16 cellular contexts compared by ENCODE assay signal in the genomic region with DNA sequence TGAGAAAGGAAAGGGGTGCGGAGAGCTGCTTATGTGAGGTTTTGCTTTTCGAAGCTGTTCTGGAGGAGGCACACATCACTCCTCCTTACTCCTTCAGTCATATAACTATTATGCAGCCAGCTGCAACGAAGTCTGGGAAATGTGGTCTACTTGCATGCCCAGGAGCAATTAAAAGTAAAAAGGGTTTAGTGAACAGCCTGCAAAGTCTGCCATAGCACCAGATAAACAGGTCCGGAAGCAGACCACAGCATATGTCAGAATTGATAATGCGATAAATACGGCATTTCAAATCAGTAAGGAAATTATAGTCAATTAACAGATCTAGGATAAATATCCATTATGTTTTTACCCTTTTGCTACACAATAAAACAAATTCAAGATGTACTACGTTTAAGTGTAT.
DNase-seq lines count a peak whose midpoint lies in the region; ATAC-seq, FAIRE-seq and TF ChIP-seq lines count a peak whose summit lies in the region.
"Had no signal": no experiment of that assay in that cellular context is flagged by ENCODE, and none has a peak within 500 bp of the region (broad histone marks: within the 10 kb centered on the region; RNA-seq: fewer than 3 reads in every experiment).

No MANE protein-coding gene starts in this region.

- DNase-seq in HepG2 (ENCODE audit: low spot score) (no peak), right lobe of liver (no peak), OCI-M1 (lab: John Stamatoyannopoulos, UW) (peak; percentile 63), left kidney (ENCODE audit: low read depth, low spot score) (peak; percentile 12), hypothalamus (lab: John Stamatoyannopoulos, UW) (no peak), NCI-H1417 (lab: John Stamatoyannopoulos, UW) (no peak)
- DNase-seq: C1 segment of cervical spinal cord; Caco-2; CD4-positive, CD25-positive, alpha-beta regulatory T cell; CD8-positive, alpha-beta memory T cell; DMS79 treated with DMSO at 0.1 percent for 48 hours; GM23248; HCEC 1CT had no signal

- H3K9me3 ChIP-seq in HepG2 (ENCODE audit: low read length) (no peaks in the 10 kb centered on the region), right lobe of liver (no peaks in the 10 kb centered on the region)

- in situ Hi-C loops in HepG2 (cut with HindIII; ENCODE audit: extremely low pct_ligation_motif_present, low pct_unique_long_range_greater_than_20kb): no loop called here

- FAIRE-seq in HepG2 (lab: Jason Lieb, UNC): no peak
- FAIRE-seq: D721Med, GM12878, H54 had no signal

- TF ChIP-seq RAD21 in HepG2 (CRISPR knock-in tag; IDR thresholded peaks at IDR 0.05): no peak

- TF ChIP-seq EP300 in HepG2 (IDR thresholded peaks at IDR 0.05; ENCODE audit: low read depth in 2 of 2, low read length in 2 of 2) (no peak), HepG2 (CRISPR knock-in tag; IDR thresholded peaks at IDR 0.05; ENCODE audit: borderline replicate concordance) (no peak)

- H3K27me3 ChIP-seq in HepG2 (ENCODE audit: control insufficient read depth in 1 of 2, insufficient read depth in 2 of 2, low read length in 2 of 2) (peaks cover 0 to 4% of the 10 kb centered on the region in 2 experiments; a peak in 1 of 5 replicates), right lobe of liver (no peaks in the 10 kb centered on the region)

- H3K4me2 ChIP-seq in HepG2 (ENCODE audit: low read depth, low read length): no peak overlapping the region

- CTCF ChIA-PET in HepG2 (lab: Yijun Ruan, JAX; ENCODE audit: low intra/inter-chr PET ratio, low total read pairs): no interaction called here

- no peak for TF ChIP-seq CTCF in HepG2 (CRISPR knock-in tag; IDR thresholded peaks at IDR 0.05)
- no peak for TF ChIP-seq CTCF in right lobe of liver (IDR thresholded peaks at IDR 0.05)

- WGBS in HepG2 (ENCODE audit: low lambda C conversion rate): 31% methylated on average over 7 of the region's 7 CpGs
- WGBS in right lobe of liver (ENCODE audit: insufficient coverage, low coverage, low lambda C conversion rate, missing lambda C conversion rate): 50% methylated on average over 6 of the region's 7 CpGs

- H3K9ac ChIP-seq in HepG2 (ENCODE audit: insufficient read depth, low read depth, low read length): no peak overlapping the region
- H3K9ac ChIP-seq: GM23248 had no signal

- H2AFZ ChIP-seq in HepG2 (ENCODE audit: low read length): peak overlapping the region; percentile 27
- H2AFZ ChIP-seq: GM23248 had no signal

- intact Hi-C loops in HepG2 (cut with micrococcal nuclease; ENCODE audit: unreplicated experiment): no loop called here
- intact Hi-C loops in right lobe of liver (cut with DNase I): no loop called here

- H3K4me1 ChIP-seq in HepG2 (ENCODE audit: insufficient read depth, low read length) (no peaks in the 10 kb centered on the region), right lobe of liver (no peaks in the 10 kb centered on the region)
- H3K4me1 ChIP-seq: Caco-2 had no signal

- no peak overlapping the region for H3K4me3 ChIP-seq in HepG2 (replicated peaks in 1 of 3; ENCODE audit: insufficient read depth in 1 of 3, low read depth in 2 of 3, low read length in 3 of 3)
- H3K4me3 ChIP-seq in right lobe of liver: no peak overlapping the region
- H3K4me3 ChIP-seq: GM12878, GM23248 had no signal

- no TSS peak for BruUV-seq in HepG2 (replicated peaks; lab: Mats Ljungman, UMichigan)

- no peak for TF ChIP-seq POLR2A in HepG2 (IDR thresholded peaks at IDR 0.05; ENCODE audit: insufficient read depth in 1 of 2, low read depth in 2 of 2, low read length in 2 of 2)
- TF ChIP-seq POLR2A in right lobe of liver (IDR thresholded peaks at IDR 0.05): no peak

- POLR2A ChIA-PET in HepG2 (lab: Yijun Ruan, JAX): no interaction called here

- no peaks in the 10 kb centered on the region for H4K20me1 ChIP-seq in HepG2 (ENCODE audit: insufficient read depth, low read length)

- H3K79me2 ChIP-seq in HepG2 (ENCODE audit: insufficient read depth, low read length): no peaks in the 10 kb centered on the region

- H3K27ac ChIP-seq in HepG2 (ENCODE audit: extremely low read length, insufficient read depth, low read length) (no peak overlapping the region), right lobe of liver (no peak overlapping the region)
- H3K27ac ChIP-seq: GM23248 had no signal

- ATAC-seq in HepG2 (no peak), right lobe of liver (no peak)
- ATAC-seq: GM12878 had no signal

- H3K36me3 ChIP-seq in HepG2 (replicated peaks in 1 of 2; ENCODE audit: control insufficient read depth in 1 of 2, insufficient read depth in 2 of 2, low read length in 2 of 2): no peaks in the 10 kb centered on the region
- H3K36me3 ChIP-seq in right lobe of liver: no peaks in the 10 kb centered on the region

TF ChIP-seq in HepG2, 621 proteins besides CTCF, POLR2A, EP300 and RAD21 (continues in another document):
- TF ChIP-seq ZNF501 (CRISPR knock-in tag; IDR thresholded peaks at IDR 0.05): no peak
- TF ChIP-seq CENPT (CRISPR knock-in tag; IDR thresholded peaks at IDR 0.05; ENCODE audit: low read depth): no peak
- no peak for TF ChIP-seq SUZ12 (IDR thresholded peaks at IDR 0.05; ENCODE audit: low read depth, low read length)
- TF ChIP-seq HOXA5 (CRISPR knock-in tag; IDR thresholded peaks at IDR 0.05): no peak
- TF ChIP-seq ZNF460 (CRISPR knock-in tag; IDR thresholded peaks at IDR 0.05; ENCODE audit: borderline replicate concordance): no peak
- no peak for TF ChIP-seq ZNF766 (CRISPR knock-in tag; IDR thresholded peaks at IDR 0.05; ENCODE audit: borderline replicate concordance)
- TF ChIP-seq ZNF10 (CRISPR knock-in tag; IDR thresholded peaks at IDR 0.05; ENCODE audit: borderline replicate concordance, low read depth): no peak
- TF ChIP-seq, protein P1, sequence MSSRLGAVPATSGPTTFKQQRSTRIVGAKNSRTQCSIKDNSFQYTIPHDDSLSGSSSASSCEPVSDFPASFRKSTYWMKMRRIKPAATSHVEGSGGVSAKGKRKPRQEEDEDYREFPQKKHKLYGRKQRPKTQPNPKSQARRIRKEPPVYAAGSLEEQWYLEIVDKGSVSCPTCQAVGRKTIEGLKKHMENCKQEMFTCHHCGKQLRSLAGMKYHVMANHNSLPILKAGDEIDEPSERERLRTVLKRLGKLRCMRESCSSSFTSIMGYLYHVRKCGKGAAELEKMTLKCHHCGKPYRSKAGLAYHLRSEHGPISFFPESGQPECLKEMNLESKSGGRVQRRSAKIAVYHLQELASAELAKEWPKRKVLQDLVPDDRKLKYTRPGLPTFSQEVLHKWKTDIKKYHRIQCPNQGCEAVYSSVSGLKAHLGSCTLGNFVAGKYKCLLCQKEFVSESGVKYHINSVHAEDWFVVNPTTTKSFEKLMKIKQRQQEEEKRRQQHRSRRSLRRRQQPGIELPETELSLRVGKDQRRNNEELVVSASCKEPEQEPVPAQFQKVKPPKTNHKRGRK (CRISPR knock-in tag; IDR thresholded peaks at IDR 0.05): no peak
- no peak for TF ChIP-seq PHF20 (CRISPR knock-in tag; IDR thresholded peaks at IDR 0.05)
- TF ChIP-seq, protein P2, sequence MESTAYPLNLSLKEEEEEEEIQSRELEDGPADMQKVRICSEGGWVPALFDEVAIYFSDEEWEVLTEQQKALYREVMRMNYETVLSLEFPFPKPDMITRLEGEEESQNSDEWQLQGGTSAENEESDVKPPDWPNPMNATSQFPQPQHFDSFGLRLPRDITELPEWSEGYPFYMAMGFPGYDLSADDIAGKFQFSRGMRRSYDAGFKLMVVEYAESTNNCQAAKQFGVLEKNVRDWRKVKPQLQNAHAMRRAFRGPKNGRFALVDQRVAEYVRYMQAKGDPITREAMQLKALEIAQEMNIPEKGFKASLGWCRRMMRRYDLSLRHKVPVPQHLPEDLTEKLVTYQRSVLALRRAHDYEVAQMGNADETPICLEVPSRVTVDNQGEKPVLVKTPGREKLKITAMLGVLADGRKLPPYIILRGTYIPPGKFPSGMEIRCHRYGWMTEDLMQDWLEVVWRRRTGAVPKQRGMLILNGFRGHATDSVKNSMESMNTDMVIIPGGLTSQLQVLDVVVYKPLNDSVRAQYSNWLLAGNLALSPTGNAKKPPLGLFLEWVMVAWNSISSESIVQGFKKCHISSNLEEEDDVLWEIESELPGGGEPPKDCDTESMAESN (CRISPR knock-in tag; conservative IDR thresholded peaks at IDR 0.05): no peak
- TF ChIP-seq, protein P3, sequence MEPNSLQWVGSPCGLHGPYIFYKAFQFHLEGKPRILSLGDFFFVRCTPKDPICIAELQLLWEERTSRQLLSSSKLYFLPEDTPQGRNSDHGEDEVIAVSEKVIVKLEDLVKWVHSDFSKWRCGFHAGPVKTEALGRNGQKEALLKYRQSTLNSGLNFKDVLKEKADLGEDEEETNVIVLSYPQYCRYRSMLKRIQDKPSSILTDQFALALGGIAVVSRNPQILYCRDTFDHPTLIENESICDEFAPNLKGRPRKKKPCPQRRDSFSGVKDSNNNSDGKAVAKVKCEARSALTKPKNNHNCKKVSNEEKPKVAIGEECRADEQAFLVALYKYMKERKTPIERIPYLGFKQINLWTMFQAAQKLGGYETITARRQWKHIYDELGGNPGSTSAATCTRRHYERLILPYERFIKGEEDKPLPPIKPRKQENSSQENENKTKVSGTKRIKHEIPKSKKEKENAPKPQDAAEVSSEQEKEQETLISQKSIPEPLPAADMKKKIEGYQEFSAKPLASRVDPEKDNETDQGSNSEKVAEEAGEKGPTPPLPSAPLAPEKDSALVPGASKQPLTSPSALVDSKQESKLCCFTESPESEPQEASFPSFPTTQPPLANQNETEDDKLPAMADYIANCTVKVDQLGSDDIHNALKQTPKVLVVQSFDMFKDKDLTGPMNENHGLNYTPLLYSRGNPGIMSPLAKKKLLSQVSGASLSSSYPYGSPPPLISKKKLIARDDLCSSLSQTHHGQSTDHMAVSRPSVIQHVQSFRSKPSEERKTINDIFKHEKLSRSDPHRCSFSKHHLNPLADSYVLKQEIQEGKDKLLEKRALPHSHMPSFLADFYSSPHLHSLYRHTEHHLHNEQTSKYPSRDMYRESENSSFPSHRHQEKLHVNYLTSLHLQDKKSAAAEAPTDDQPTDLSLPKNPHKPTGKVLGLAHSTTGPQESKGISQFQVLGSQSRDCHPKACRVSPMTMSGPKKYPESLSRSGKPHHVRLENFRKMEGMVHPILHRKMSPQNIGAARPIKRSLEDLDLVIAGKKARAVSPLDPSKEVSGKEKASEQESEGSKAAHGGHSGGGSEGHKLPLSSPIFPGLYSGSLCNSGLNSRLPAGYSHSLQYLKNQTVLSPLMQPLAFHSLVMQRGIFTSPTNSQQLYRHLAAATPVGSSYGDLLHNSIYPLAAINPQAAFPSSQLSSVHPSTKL (CRISPR knock-in tag; IDR thresholded peaks at IDR 0.05): no peak
- no peak for TF ChIP-seq SOX13 (IDR thresholded peaks at IDR 0.05)
- no peak for TF ChIP-seq SOX13 (CRISPR knock-in tag; conservative IDR thresholded peaks at IDR 0.05 in 1 of 2, IDR thresholded peaks at IDR 0.05 in 1 of 2)
- TF ChIP-seq TGIF2 (CRISPR knock-in tag; IDR thresholded peaks at IDR 0.05): no peak
- TF ChIP-seq ZNF879 (CRISPR knock-in tag; IDR thresholded peaks at IDR 0.05): no peak
- no peak for TF ChIP-seq ZNF546 (CRISPR knock-in tag; conservative IDR thresholded peaks at IDR 0.05)
- no peak for TF ChIP-seq ARID2 (CRISPR knock-in tag; IDR thresholded peaks at IDR 0.05; ENCODE audit: borderline replicate concordance)
- TF ChIP-seq KLF12 (CRISPR knock-in tag; IDR thresholded peaks at IDR 0.05; ENCODE audit: borderline replicate concordance): no peak

Comparison
In these comparisons a context has a peak if more than half of its experiments do, and no peak if none do; other contexts are left out.
1. DNase-seq: peak in OCI-M1 (single experiment) and left kidney (single experiment); none in HepG2 (single experiment), right lobe of liver (0 of 3), hypothalamus (0 of 51) and NCI-H1417 (0 of 3).